Comparison of ENCODE assay signal across 1 cellular context in genomic region chr19:49858591-49858985, GRCh38.
TF ChIP-seq lines count a peak whose summit lies in the region.

No MANE protein-coding gene starts in this region.

TF ChIP-seq in GM12878, 131 proteins besides CTCF, POLR2A, EP300 and RAD21:
- no peak for TF ChIP-seq MYB (IDR thresholded peaks at IDR 0.05; ENCODE audit: borderline replicate concordance, low read depth, low read length)
- TF ChIP-seq RUNX3 (IDR thresholded peaks at IDR 0.05; ENCODE audit: low read length) = no peak
- TF ChIP-seq CEBPZ (IDR thresholded peaks at IDR 0.05; ENCODE audit: low read depth, low read length) = no peak
- TF ChIP-seq, protein P1, sequence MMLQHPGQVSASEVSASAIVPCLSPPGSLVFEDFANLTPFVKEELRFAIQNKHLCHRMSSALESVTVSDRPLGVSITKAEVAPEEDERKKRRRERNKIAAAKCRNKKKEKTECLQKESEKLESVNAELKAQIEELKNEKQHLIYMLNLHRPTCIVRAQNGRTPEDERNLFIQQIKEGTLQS (IDR thresholded peaks at IDR 0.05; ENCODE audit: borderline replicate concordance, extremely low read depth, low read depth, low read length) = no peak
- no peak for TF ChIP-seq TCF7 (IDR thresholded peaks at IDR 0.05; ENCODE audit: borderline replicate concordance)
- TF ChIP-seq, protein P2, sequence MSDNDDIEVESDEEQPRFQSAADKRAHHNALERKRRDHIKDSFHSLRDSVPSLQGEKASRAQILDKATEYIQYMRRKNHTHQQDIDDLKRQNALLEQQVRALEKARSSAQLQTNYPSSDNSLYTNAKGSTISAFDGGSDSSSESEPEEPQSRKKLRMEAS (IDR thresholded peaks at IDR 0.05; ENCODE audit: low read depth, low read length) = no peak
- no peak for TF ChIP-seq CHD4 (IDR thresholded peaks at IDR 0.05)
- TF ChIP-seq PBX3 (IDR thresholded peaks at IDR 0.05; ENCODE audit: insufficient replicate concordance, low read depth, low read length) = no peak
- no peak for TF ChIP-seq SMC3 (IDR thresholded peaks at IDR 0.05; ENCODE audit: borderline replicate concordance, low read length)
- TF ChIP-seq CREB1 (IDR thresholded peaks at IDR 0.05; ENCODE audit: low read depth) = no peak
- no peak for TF ChIP-seq SMARCA5 (IDR thresholded peaks at IDR 0.05)
- no peak for TF ChIP-seq POLR2AphosphoS5 (IDR thresholded peaks at IDR 0.05; ENCODE audit: low read length)
- TF ChIP-seq CBFB (IDR thresholded peaks at IDR 0.05; ENCODE audit: low read depth) = no peak
- no peak for TF ChIP-seq YY1 (IDR thresholded peaks at IDR 0.05; ENCODE audit: low read depth, low read length)
- TF ChIP-seq RFX5 (IDR thresholded peaks at IDR 0.05; ENCODE audit: low read depth, low read length) = no peak
- TF ChIP-seq SIX5 (IDR thresholded peaks at IDR 0.05; ENCODE audit: low read depth, low read length, severe bottlenecking) = no peak
- no peak for TF ChIP-seq ZNF217 (IDR thresholded peaks at IDR 0.05)
